16 cellular contexts compared by ENCODE assay signal in the genomic region with DNA sequence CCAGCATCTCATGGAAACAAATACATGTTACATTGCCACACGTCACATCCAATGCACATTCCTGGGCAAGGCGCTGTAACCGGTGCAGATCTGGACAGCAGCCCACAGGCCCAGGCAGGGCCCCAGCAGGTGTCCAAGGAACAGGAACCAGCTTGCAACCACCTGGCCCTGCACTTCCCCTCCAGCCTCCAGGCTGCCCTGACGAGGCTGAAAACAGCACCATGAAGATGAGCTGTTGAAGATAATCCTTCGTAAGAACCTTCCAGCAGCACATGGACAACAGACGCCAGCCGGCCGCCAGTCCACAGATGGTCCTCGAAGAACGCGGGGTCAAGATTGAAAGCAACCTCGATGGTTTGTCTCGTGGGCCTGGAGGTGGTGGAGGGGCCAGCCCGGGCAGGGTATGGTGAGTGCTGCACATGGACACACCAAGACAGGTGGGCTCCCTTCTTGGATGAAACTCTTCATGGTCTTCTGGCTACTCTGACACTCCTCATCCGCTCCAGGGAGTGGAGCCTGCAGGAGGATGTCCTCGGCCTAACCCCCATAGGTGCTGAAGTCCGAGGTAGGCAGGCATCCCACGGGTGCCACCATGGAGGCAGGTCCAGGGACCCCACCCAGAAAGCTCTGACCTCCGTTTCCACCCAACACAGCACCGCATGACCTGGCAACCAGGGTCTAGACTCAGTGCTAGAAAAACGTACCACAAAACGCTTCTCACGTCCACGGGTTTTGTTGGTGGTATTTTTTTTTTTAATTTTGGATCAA. TPM values are rescaled to one million over a fixed set of nuclear protein-coding genes. Genes with fewer than 3 reads are reported as not detected.
DNase-seq lines count a peak whose midpoint lies in the region; ATAC-seq, FAIRE-seq and TF ChIP-seq lines count a peak whose summit lies in the region.
"Had no signal": no experiment of that assay in that cellular context is flagged by ENCODE, and none has a peak within 500 bp of the region (broad histone marks: within the 10 kb centered on the region; RNA-seq: fewer than 3 reads in every experiment).

No MANE protein-coding gene starts in this region.

- H3K9me3 ChIP-seq in WERI-Rb-1 (ENCODE audit: severe bottlenecking) (peaks cover 6% of the 10 kb centered on the region), psoas muscle (no peaks in the 10 kb centered on the region), adrenal gland (replicated peaks in 1 of 3) (no peaks in the 10 kb centered on the region)
- H3K9me3 ChIP-seq: colonic mucosa, esophagus muscularis mucosa, stomach had no signal

- H3K4me3 ChIP-seq in WERI-Rb-1 (ENCODE audit: low read depth, low read length) (no peak overlapping the region), psoas muscle (no peak overlapping the region), adrenal gland (no peak overlapping the region)
- H3K4me3 ChIP-seq: colonic mucosa, esophagus muscularis mucosa, SK-N-MC, stomach had no signal

- no peak for DNase-seq in HTR-8/SVneo (ENCODE audit: insufficient read length, low spot score)
- DNase-seq in WERI-Rb-1 = peak; percentile 53
- DNase-seq in glutamatergic neuron = peak; percentile 12
- peak; percentile 8 to 47 for DNase-seq in psoas muscle
- DNase-seq in adrenal gland = no peak
- DNase-seq in NCI-H226 = no peak
- DNase-seq: activated CD4-positive, alpha-beta memory T cell treated with anti-CD3 and anti-CD28 coated beads for 36 hours; colonic mucosa; Karpas-422; NCI-H146; NCI-H446 treated with DMSO at 0.1 percent for 48 hours; stomach had no signal

- intact Hi-C loops in psoas muscle (cut with DNase I) = no loop called here
- intact Hi-C loops in adrenal gland (cut with DNase I) = no loop called here

- FAIRE-seq in HTR-8/SVneo (lab: Jason Lieb, UNC) = peak; percentile 64

- H3K4me1 Mint-ChIP-seq in glutamatergic neuron (ENCODE audit: low read depth, unreplicated experiment) = no peaks in the 10 kb centered on the region

- H3K27me3 ChIP-seq in WERI-Rb-1 (ENCODE audit: insufficient read depth, low read depth, severe bottlenecking) (no peaks in the 10 kb centered on the region), psoas muscle (ENCODE audit: insufficient read depth in 3 of 3, low read length in 2 of 3) (no peaks in the 10 kb centered on the region), adrenal gland (no peaks in the 10 kb centered on the region)
- H3K27me3 ChIP-seq: colonic mucosa, esophagus muscularis mucosa, stomach had no signal

- TF ChIP-seq POLR2A in adrenal gland (IDR thresholded peaks at IDR 0.05) = no peak

- no peaks in the 10 kb centered on the region for H3K36me3 Mint-ChIP-seq in glutamatergic neuron (ENCODE audit: unreplicated experiment)
- H3K36me3 Mint-ChIP-seq: activated CD4-positive, alpha-beta memory T cell treated with anti-CD3 and anti-CD28 coated beads for 36 hours had no signal

- peaks cover 11% of the 10 kb centered on the region for H3K27me3 Mint-ChIP-seq in glutamatergic neuron (ENCODE audit: unreplicated experiment)
- H3K27me3 Mint-ChIP-seq: activated CD4-positive, alpha-beta memory T cell treated with anti-CD3 and anti-CD28 coated beads for 36 hours had no signal

- ATAC-seq in psoas muscle = no peak
- ATAC-seq in HG02885 (IDR thresholded peaks at IDR 0.05; ENCODE audit: poor library complexity, unreplicated experiment) = no peak

- no peak overlapping the region for H3K4me3 Mint-ChIP-seq in glutamatergic neuron (ENCODE audit: unreplicated experiment)
- H3K4me3 Mint-ChIP-seq: activated CD4-positive, alpha-beta memory T cell treated with anti-CD3 and anti-CD28 coated beads for 36 hours; activated T-helper 1 cell treated with anti-CD3 and anti-CD28 coated beads, Interleukin-12 subunit alpha, Interleukin-12 subunit beta, Interleukin-2, Interleukin-4 antibody, amounts not matched to agents 30 ng/mL and 10 ng/mL and 1 ng/mL, durations not matched to agents 14 hours and 24 hours and 36 hours had no signal

- no peak for TF ChIP-seq CTCF in WERI-Rb-1 (IDR thresholded peaks at IDR 0.05; ENCODE audit: low read depth, low read length)
- no peak for TF ChIP-seq CTCF in glutamatergic neuron (IDR thresholded peaks at IDR 0.05; ENCODE audit: partially characterized antibody, unreplicated experiment)
- TF ChIP-seq CTCF in psoas muscle (IDR thresholded peaks at IDR 0.05) = no peak
- TF ChIP-seq CTCF in adrenal gland (IDR thresholded peaks at IDR 0.05) = no peak

- H3K4me1 ChIP-seq in psoas muscle (no peaks in the 10 kb centered on the region), adrenal gland (replicated peaks in 1 of 2) (no peaks in the 10 kb centered on the region)
- H3K4me1 ChIP-seq: colonic mucosa had no signal

- 73 to 80% (median 76%) methylated on average over 24 of the region's 24 CpGs for WGBS in psoas muscle, 3 donors
- 86 to 96% (median 89%) methylated on average over 23 to 24 of the region's 24 CpGs for WGBS in adrenal gland, 4 donors

- H3K27ac ChIP-seq in WERI-Rb-1 (peak overlapping the region; percentile 20; the same call in 1 of the 2 replicates), psoas muscle (no peak overlapping the region), adrenal gland (no peak overlapping the region)
- H3K27ac ChIP-seq: colonic mucosa, esophagus muscularis mucosa, SK-N-MC, stomach had no signal

- H3K27ac Mint-ChIP-seq in glutamatergic neuron (ENCODE audit: unreplicated experiment) = no peak overlapping the region
- H3K27ac Mint-ChIP-seq: activated CD4-positive, alpha-beta memory T cell treated with anti-CD3 and anti-CD28 coated beads for 36 hours; activated T-helper 1 cell treated with anti-CD3 and anti-CD28 coated beads, Interleukin-12 subunit alpha, Interleukin-12 subunit beta, Interleukin-2, Interleukin-4 antibody, amounts not matched to agents 30 ng/mL and 10 ng/mL and 1 ng/mL, durations not matched to agents 14 hours and 24 hours and 36 hours had no signal

- H3K36me3 ChIP-seq in WERI-Rb-1 (no peaks in the 10 kb centered on the region), psoas muscle (ENCODE audit: insufficient read depth in 1 of 2, low read depth in 1 of 2) (peaks cover 4 to 56% of the 10 kb centered on the region in 2 donors), adrenal gland (replicated peaks in 1 of 2) (peaks cover 0 to 13% of the 10 kb centered on the region in 2 donors)

- H3K9me3 Mint-ChIP-seq in glutamatergic neuron (ENCODE audit: unreplicated experiment) = peaks cover 1% of the 10 kb centered on the region
- H3K9me3 Mint-ChIP-seq: activated CD4-positive, alpha-beta memory T cell treated with anti-CD3 and anti-CD28 coated beads for 36 hours; activated T-helper 1 cell treated with anti-CD3 and anti-CD28 coated beads, Interleukin-12 subunit alpha, Interleukin-12 subunit beta, Interleukin-2, Interleukin-4 antibody, amounts not matched to agents 30 ng/mL and 10 ng/mL and 1 ng/mL, durations not matched to agents 14 hours and 24 hours and 36 hours had no signal

RNA-seq across cellular contexts. Expression of a gene that starts 22.9 kb away (rescaled TPM):
- total RNA-seq in glutamatergic neuron (ENCODE audit: unreplicated experiment) = 7.6 TPM
- 10 to 100 TPM; 13.9 to 30.4 (median 19.2) TPM for total RNA-seq in psoas muscle
- polyA plus RNA-seq in psoas muscle = 10 to 100 TPM in 2 of 3 donors, 1 to 10 TPM in 1; 9.1 to 24.4 (median 15.3) TPM
- total RNA-seq in adrenal gland = 10 to 100 TPM; 10.7 to 28.6 (median 14.2) TPM
- polyA plus RNA-seq in adrenal gland = 10 to 100 TPM in 2 of 3 donors, 1 to 10 TPM in 1; 6.2 to 20.8 (median 11.8) TPM

Comparison
In these comparisons a context has a peak if more than half of its experiments do, and no peak if none do; other contexts are left out.
1. DNase-seq: peak in WERI-Rb-1 (single experiment), glutamatergic neuron (single experiment) and psoas muscle (2 of 2); none in HTR-8/SVneo (single experiment), adrenal gland (0 of 7) and NCI-H226 (single experiment).